ENCODE assay signal across 19 cellular contexts in genomic region chr5:32540446-32540845, GRCh38. TPM values are rescaled to one million over a fixed set of nuclear protein-coding genes. Genes with fewer than 3 reads are reported as not detected.
DNase-seq lines count a peak whose midpoint lies in the region; ATAC-seq, FAIRE-seq and TF ChIP-seq lines count a peak whose summit lies in the region.
"Had no signal": no experiment of that assay in that cellular context is flagged by ENCODE, and none has a peak within 500 bp of the region (broad histone marks: within the 10 kb centered on the region; RNA-seq: fewer than 3 reads in every experiment).

No MANE protein-coding gene starts in this region.

- no peak for TF ChIP-seq POLR2A in GM12891 (IDR thresholded peaks at IDR 0.05; ENCODE audit: low read depth, low read length)

- peak; percentile 28 for FAIRE-seq in GM12891 (lab: Jason Lieb, UNC)
- FAIRE-seq: H1 had no signal

- DNase-seq in GM12891 (ENCODE audit: insufficient read length, low spot score) (no peak), OCI-M1 (lab: John Stamatoyannopoulos, UW) (peak; percentile 49), mesenteric fat pad (ENCODE audit: low spot score) (peak; percentile 14), NCI-H2029 treated with DMSO at 0.1 percent for 48 hours (lab: John Stamatoyannopoulos, UW) (no peak), GM19240 (ENCODE audit: insufficient read length, low spot score) (no peak)
- no peak for DNase-seq in effector CD8-positive, alpha-beta T cell (lab: John Stamatoyannopoulos, UW)
- no peak for DNase-seq in activated effector memory CD4-positive, alpha-beta T cell treated with anti-CD3 and anti-CD28 coated beads, Interleukin-2, amount 50 U/mL, for 16 hours
- DNase-seq: activated CD8-positive, alpha-beta memory T cell treated with anti-CD3 and anti-CD28 coated beads, Interleukin-2, amount 50 U/mL, for 48 hours; adrenal gland; CD4-positive, alpha-beta memory T cell; foreskin keratinocyte; lower lobe of right lung; NCI-H2081; retina; SHP77 treated with DMSO at 0.1 percent for 48 hours; tibial artery had no signal

- peak; percentile 25 for ATAC-seq in HG03378 (IDR thresholded peaks at IDR 0.05; ENCODE audit: unreplicated experiment)
- ATAC-seq: foreskin keratinocyte, WTC11 had no signal

TF ChIP-seq in GM12891, 5 proteins besides CTCF, POLR2A, EP300 and RAD21:
- peak; percentile 96 for TF ChIP-seq SPI1 (IDR thresholded peaks at IDR 0.05; ENCODE audit: low read depth, low read length)
- no peak for TF ChIP-seq POLR2AphosphoS5 (IDR thresholded peaks at IDR 0.05; ENCODE audit: low read depth, low read length)
- TF ChIP-seq POU2F2 (IDR thresholded peaks at IDR 0.05; ENCODE audit: low read depth, low read length) = no peak

RNA-seq across cellular contexts. Expression of gene SUB1, which starts 44.9 kb away (rescaled TPM):
- 407 TPM for polyA plus RNA-seq in GM12891 (2012; ENCODE audit: low read depth, missing spikeins)
- 295 TPM for total RNA-seq in mesenteric fat pad

Comparison
In these comparisons a context has a peak if more than half of its experiments do, and no peak if none do; other contexts are left out.
1. DNase-seq: peak in OCI-M1 (single experiment) and mesenteric fat pad (single experiment); none in GM12891 (single experiment), NCI-H2029 treated with DMSO at 0.1 percent for 48 hours (single experiment), effector CD8-positive, alpha-beta T cell (single experiment), GM19240 (single experiment) and activated effector memory CD4-positive, alpha-beta T cell treated with anti-CD3 and anti-CD28 coated beads, Interleukin-2, amount 50 U/mL, for 16 hours (single experiment).